Comparison of ENCODE assay signal across 32 cellular contexts in the genomic region with DNA sequence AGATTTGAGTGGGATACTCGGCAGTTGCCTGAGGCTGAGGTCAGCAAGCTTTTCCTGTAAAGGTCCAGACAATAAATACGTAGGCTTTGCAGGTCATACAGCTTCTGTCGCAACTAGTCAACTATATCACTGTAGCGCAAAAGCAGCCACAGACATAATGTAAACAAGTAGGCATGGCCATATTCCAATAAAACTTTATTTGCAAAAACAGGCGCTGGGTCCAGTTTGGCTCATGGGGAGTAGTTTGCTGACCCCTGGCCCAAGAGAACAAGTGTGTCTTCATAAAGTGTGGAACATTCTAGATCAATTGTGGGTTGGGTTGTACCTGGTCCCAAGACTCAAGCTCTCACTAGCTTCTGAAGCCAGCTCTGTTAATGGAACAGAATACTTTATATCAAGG.
"Had no signal": no experiment of that assay in that cellular context is flagged by ENCODE, and none has a peak within 500 bp of the region (broad histone marks: within the 10 kb centered on the region; RNA-seq: fewer than 3 reads in every experiment).

No MANE protein-coding gene starts in this region.

- DNase-seq: activated B cell treated with CpG ODN at 0.5 μM for 24 hours; activated CD4-positive, alpha-beta memory T cell treated with anti-CD3 and anti-CD28 coated beads for 36 hours; activated CD4-positive, alpha-beta T cell treated with anti-CD3 and anti-CD28 coated beads for 36 hours; activated CD4-positive, alpha-beta T cell treated with anti-CD3 and anti-CD28 coated beads, Interleukin-2, amount 10 ng/mL, durations not matched to agents 24 days and 14 days; activated CD8-positive, alpha-beta memory T cell treated with anti-CD3 and anti-CD28 coated beads, Interleukin-2, amount 10 ng/mL, durations not matched to agents 7 days and 5 days; activated CD8-positive, alpha-beta memory T cell treated with anti-CD3 and anti-CD28 coated beads, Interleukin-2, amount 50 U/mL, for 4 hours; activated CD8-positive, alpha-beta T cell treated with anti-CD3 and anti-CD28 coated beads, Interleukin-2, amount 10 ng/mL, durations not matched to agents 7 days and 5 days; activated effector memory CD4-positive, alpha-beta T cell treated with anti-CD3 and anti-CD28 coated beads, Interleukin-2, amount 50 U/mL, for 16 hours; activated naive CD4-positive, alpha-beta T cell treated with anti-CD3 and anti-CD28 coated beads for 36 hours; activated naive CD8-positive, alpha-beta T cell treated with anti-CD3 and anti-CD28 coated beads for 36 hours; activated naive CD8-positive, alpha-beta T cell treated with anti-CD3 and anti-CD28 coated beads, Interleukin-2, amount 50 U/mL, for 24 hours; activated T-cell treated with anti-CD3 and anti-CD28 coated beads, Interleukin-2, amount 50 U/mL, for 1 hour; activated T-cell treated with anti-CD3 and anti-CD28 coated beads, Interleukin-2, amount 50 U/mL, for 48 hours; amygdala; aorta; body of pancreas; caudate nucleus; cortex of kidney; dermis blood vessel endothelial cell; effector CD8-positive, alpha-beta T cell; endodermal cell; foreskin keratinocyte; gastrocnemius medialis; glutamatergic neuron; T-helper 1 cell; T-helper 17 cell; T1000; WERI-Rb-1 had no signal

- H3K27ac ChIP-seq: adrenal gland, body of pancreas, foreskin keratinocyte, gastrocnemius medialis, WERI-Rb-1 had no signal

- H3K36me3 ChIP-seq: adrenal gland, gastrocnemius medialis, WERI-Rb-1 had no signal

- FAIRE-seq: colon had no signal

- H3K4me1 ChIP-seq: adrenal gland, body of pancreas, foreskin keratinocyte, gastrocnemius medialis had no signal

- H3K4me3 ChIP-seq: adrenal gland, body of pancreas, gastrocnemius medialis had no signal

- ATAC-seq: activated CD4-positive, alpha-beta T cell treated with anti-CD3 and anti-CD28 coated beads for 36 hours; activated CD4-positive, CD25-positive, alpha-beta regulatory T cell treated with anti-CD3 and anti-CD28 coated beads, Interleukin-2, amount 50 U/mL, for 24 hours; activated CD8-positive, alpha-beta memory T cell treated with anti-CD3 and anti-CD28 coated beads, Interleukin-2, amount 10 ng/mL, durations not matched to agents 7 days and 5 days; activated CD8-positive, alpha-beta T cell treated with anti-CD3 and anti-CD28 coated beads, Interleukin-2, amount 10 ng/mL, durations not matched to agents 7 days and 5 days; activated naive CD8-positive, alpha-beta T cell treated with anti-CD3 and anti-CD28 coated beads, Interleukin-2, amount 50 U/mL, for 24 hours; body of pancreas; esophagus mucosa; foreskin keratinocyte; gastrocnemius medialis; T-helper 17 cell had no signal

- H3K9me3 ChIP-seq: adrenal gland, body of pancreas, gastrocnemius medialis had no signal

- H3K27me3 ChIP-seq: adrenal gland, body of pancreas, foreskin keratinocyte, gastrocnemius medialis had no signal
